ENCODE assay signal across 1 cellular context in the genomic region with DNA sequence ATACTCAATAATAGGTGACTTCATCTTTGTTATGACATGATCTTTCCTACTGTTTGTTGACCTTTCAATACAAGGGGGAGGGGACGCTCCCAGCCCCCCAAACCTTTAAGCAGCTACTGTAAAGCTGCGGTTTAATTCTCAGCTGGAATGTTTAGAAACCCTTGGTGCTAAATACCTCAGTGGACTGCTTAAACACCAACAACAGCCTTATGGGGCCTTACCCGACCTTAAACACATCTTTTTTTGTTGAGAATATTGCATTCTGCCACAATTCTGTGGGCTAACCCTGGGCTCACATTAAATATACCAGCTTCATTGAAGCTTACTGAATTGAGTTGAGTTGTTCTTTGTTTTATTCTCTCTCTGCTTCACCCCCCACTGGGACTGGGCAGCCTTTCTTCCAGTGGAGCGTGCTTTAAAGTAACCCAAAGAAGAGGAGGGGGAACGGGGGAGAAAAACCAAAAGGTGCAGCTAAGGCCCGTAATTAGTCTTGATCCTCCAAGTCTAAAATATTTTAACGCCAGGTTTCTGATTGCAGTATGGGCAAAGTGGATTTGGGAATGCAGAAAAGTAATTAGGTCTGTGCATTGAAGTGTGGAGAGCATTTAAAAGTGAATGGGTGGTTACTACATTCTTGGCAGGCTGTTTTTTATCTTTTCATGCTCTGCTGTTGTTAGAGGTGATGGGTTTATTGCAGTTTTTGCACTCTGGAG.
TF ChIP-seq lines count a peak whose summit lies in the region.

No MANE protein-coding gene starts in this region.

TF ChIP-seq in HEK293, 187 proteins besides CTCF, POLR2A, EP300 and RAD21 (continued from another document and continues in another):
- TF ChIP-seq, protein P1, sequence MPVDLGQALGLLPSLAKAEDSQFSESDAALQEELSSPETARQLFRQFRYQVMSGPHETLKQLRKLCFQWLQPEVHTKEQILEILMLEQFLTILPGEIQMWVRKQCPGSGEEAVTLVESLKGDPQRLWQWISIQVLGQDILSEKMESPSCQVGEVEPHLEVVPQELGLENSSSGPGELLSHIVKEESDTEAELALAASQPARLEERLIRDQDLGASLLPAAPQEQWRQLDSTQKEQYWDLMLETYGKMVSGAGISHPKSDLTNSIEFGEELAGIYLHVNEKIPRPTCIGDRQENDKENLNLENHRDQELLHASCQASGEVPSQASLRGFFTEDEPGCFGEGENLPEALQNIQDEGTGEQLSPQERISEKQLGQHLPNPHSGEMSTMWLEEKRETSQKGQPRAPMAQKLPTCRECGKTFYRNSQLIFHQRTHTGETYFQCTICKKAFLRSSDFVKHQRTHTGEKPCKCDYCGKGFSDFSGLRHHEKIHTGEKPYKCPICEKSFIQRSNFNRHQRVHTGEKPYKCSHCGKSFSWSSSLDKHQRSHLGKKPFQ (tag by site-specific recombination; IDR thresholded peaks at IDR 0.05) = no peak
- TF ChIP-seq ZNF221 (tag by site-specific recombination; IDR thresholded peaks at IDR 0.05; ENCODE audit: borderline replicate concordance) (no peak), YY2 (tag by site-specific recombination; IDR thresholded peaks at IDR 0.05) (no peak), ZNF571 (tag by site-specific recombination; IDR thresholded peaks at IDR 0.05) (no peak), MZF1 (tag by site-specific recombination; IDR thresholded peaks at IDR 0.05; ENCODE audit: borderline replicate concordance) (peak; percentile 64; the same call in 1 of the 2 replicates), KLF9 (tag by site-specific recombination; IDR thresholded peaks at IDR 0.05; ENCODE audit: low read depth) (no peak), ZNF239 (tag by site-specific recombination; IDR thresholded peaks at IDR 0.05) (no peak), ZNF140 (tag by site-specific recombination; IDR thresholded peaks at IDR 0.05) (no peak), ZBTB7A (tag by site-specific recombination; IDR thresholded peaks at IDR 0.05; ENCODE audit: low read depth) (no peak), ZXDB (tag by site-specific recombination; IDR thresholded peaks at IDR 0.05) (0 out of 2 replicates have a peak, but pooled peaks have one; percentile 19), ZNF792 (tag by site-specific recombination; IDR thresholded peaks at IDR 0.05) (no peak), ZNF211 (tag by site-specific recombination; IDR thresholded peaks at IDR 0.05; ENCODE audit: low read depth) (no peak), ZNF843 (tag by site-specific recombination; IDR thresholded peaks at IDR 0.05) (peak; percentile 83), ZNF747 (tag by site-specific recombination; IDR thresholded peaks at IDR 0.05) (no peak), ZNF76 (tag by site-specific recombination; IDR thresholded peaks at IDR 0.05; ENCODE audit: borderline replicate concordance, low read depth) (no peak), ZNF776 (tag by site-specific recombination; IDR thresholded peaks at IDR 0.05; ENCODE audit: borderline replicate concordance) (no peak), ZBTB20 (tag by site-specific recombination; IDR thresholded peaks at IDR 0.05) (no peak), ZNF341 (tag by site-specific recombination; IDR thresholded peaks at IDR 0.05; ENCODE audit: low read depth) (no peak), KLF7 (tag by site-specific recombination; IDR thresholded peaks at IDR 0.05; ENCODE audit: borderline replicate concordance) (no peak), ZNF266 (tag by site-specific recombination; IDR thresholded peaks at IDR 0.05; ENCODE audit: low read depth) (no peak), ZNF202 (tag by site-specific recombination; IDR thresholded peaks at IDR 0.05; ENCODE audit: borderline replicate concordance) (no peak), ZNF391 (tag by site-specific recombination; IDR thresholded peaks at IDR 0.05; ENCODE audit: borderline replicate concordance, low read depth) (no peak), ZIC2 (tag by site-specific recombination; IDR thresholded peaks at IDR 0.05) (no peak), ZNF768 (tag by site-specific recombination; IDR thresholded peaks at IDR 0.05) (no peak), HOXA7 (CRISPR knock-in tag; IDR thresholded peaks at IDR 0.05; ENCODE audit: borderline replicate concordance) (no peak), ZNF132 (tag by site-specific recombination; IDR thresholded peaks at IDR 0.05; ENCODE audit: borderline replicate concordance) (no peak), ZNF701 (tag by site-specific recombination; IDR thresholded peaks at IDR 0.05) (no peak), ZNF785 (tag by site-specific recombination; IDR thresholded peaks at IDR 0.05) (no peak), ZNF350 (tag by site-specific recombination; IDR thresholded peaks at IDR 0.05) (no peak), ZSCAN30 (tag by site-specific recombination; IDR thresholded peaks at IDR 0.05) (no peak), ZNF175 (tag by site-specific recombination; IDR thresholded peaks at IDR 0.05) (no peak), ZNF335 (tag by site-specific recombination; conservative IDR thresholded peaks at IDR 0.05) (no peak; the same call in 1 of the 2 replicates), ZNF292 (tag by site-specific recombination; IDR thresholded peaks at IDR 0.05; ENCODE audit: borderline replicate concordance, low read depth) (no peak), KLF8 (tag by site-specific recombination; IDR thresholded peaks at IDR 0.05) (no peak), ZNF555 (tag by site-specific recombination; conservative IDR thresholded peaks at IDR 0.05) (no peak), ZNF184 (tag by site-specific recombination; IDR thresholded peaks at IDR 0.05) (no peak)
- TF ChIP-seq, protein P2, sequence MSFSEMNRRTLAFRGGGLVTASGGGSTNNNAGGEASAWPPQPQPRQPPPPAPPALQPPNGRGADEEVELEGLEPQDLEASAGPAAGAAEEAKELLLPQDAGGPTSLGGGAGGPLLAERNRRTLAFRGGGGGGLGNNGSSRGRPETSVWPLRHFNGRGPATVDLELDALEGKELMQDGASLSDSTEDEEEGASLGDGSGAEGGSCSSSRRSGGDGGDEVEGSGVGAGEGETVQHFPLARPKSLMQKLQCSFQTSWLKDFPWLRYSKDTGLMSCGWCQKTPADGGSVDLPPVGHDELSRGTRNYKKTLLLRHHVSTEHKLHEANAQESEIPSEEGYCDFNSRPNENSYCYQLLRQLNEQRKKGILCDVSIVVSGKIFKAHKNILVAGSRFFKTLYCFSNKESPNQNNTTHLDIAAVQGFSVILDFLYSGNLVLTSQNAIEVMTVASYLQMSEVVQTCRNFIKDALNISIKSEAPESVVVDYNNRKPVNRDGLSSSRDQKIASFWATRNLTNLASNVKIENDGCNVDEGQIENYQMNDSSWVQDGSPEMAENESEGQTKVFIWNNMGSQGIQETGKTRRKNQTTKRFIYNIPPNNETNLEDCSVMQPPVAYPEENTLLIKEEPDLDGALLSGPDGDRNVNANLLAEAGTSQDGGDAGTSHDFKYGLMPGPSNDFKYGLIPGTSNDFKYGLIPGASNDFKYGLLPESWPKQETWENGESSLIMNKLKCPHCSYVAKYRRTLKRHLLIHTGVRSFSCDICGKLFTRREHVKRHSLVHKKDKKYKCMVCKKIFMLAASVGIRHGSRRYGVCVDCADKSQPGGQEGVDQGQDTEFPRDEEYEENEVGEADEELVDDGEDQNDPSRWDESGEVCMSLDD (tag by site-specific recombination; IDR thresholded peaks at IDR 0.05) = no peak
- TF ChIP-seq, protein P3, sequence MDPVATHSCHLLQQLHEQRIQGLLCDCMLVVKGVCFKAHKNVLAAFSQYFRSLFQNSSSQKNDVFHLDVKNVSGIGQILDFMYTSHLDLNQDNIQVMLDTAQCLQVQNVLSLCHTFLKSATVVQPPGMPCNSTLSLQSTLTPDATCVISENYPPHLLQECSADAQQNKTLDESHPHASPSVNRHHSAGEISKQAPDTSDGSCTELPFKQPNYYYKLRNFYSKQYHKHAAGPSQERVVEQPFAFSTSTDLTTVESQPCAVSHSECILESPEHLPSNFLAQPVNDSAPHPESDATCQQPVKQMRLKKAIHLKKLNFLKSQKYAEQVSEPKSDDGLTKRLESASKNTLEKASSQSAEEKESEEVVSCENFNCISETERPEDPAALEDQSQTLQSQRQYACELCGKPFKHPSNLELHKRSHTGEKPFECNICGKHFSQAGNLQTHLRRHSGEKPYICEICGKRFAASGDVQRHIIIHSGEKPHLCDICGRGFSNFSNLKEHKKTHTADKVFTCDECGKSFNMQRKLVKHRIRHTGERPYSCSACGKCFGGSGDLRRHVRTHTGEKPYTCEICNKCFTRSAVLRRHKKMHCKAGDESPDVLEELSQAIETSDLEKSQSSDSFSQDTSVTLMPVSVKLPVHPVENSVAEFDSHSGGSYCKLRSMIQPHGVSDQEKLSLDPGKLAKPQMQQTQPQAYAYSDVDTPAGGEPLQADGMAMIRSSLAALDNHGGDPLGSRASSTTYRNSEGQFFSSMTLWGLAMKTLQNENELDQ (tag by site-specific recombination; IDR thresholded peaks at IDR 0.05; ENCODE audit: low read depth) = no peak
- TF ChIP-seq, protein P4, sequence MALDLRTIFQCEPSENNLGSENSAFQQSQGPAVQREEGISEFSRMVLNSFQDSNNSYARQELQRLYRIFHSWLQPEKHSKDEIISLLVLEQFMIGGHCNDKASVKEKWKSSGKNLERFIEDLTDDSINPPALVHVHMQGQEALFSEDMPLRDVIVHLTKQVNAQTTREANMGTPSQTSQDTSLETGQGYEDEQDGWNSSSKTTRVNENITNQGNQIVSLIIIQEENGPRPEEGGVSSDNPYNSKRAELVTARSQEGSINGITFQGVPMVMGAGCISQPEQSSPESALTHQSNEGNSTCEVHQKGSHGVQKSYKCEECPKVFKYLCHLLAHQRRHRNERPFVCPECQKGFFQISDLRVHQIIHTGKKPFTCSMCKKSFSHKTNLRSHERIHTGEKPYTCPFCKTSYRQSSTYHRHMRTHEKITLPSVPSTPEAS (tag by site-specific recombination; IDR thresholded peaks at IDR 0.05) = no peak
- TF ChIP-seq, protein P5, sequence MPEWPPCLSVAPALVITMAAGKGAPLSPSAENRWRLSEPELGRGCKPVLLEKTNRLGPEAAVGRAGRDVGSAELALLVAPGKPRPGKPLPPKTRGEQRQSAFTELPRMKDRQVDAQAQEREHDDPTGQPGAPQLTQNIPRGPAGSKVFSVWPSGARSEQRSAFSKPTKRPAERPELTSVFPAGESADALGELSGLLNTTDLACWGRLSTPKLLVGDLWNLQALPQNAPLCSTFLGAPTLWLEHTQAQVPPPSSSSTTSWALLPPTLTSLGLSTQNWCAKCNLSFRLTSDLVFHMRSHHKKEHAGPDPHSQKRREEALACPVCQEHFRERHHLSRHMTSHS (tag by site-specific recombination; IDR thresholded peaks at IDR 0.05) = no peak
- TF ChIP-seq, protein P6, sequence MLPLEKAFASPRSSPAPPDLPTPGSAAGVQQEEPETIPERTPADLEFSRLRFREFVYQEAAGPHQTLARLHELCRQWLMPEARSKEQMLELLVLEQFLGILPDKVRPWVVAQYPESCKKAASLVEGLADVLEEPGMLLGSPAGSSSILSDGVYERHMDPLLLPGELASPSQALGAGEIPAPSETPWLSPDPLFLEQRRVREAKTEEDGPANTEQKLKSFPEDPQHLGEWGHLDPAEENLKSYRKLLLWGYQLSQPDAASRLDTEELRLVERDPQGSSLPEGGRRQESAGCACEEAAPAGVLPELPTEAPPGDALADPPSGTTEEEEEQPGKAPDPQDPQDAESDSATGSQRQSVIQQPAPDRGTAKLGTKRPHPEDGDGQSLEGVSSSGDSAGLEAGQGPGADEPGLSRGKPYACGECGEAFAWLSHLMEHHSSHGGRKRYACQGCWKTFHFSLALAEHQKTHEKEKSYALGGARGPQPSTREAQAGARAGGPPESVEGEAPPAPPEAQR (tag by site-specific recombination; IDR thresholded peaks at IDR 0.05) = no peak
- TF ChIP-seq, protein P7, sequence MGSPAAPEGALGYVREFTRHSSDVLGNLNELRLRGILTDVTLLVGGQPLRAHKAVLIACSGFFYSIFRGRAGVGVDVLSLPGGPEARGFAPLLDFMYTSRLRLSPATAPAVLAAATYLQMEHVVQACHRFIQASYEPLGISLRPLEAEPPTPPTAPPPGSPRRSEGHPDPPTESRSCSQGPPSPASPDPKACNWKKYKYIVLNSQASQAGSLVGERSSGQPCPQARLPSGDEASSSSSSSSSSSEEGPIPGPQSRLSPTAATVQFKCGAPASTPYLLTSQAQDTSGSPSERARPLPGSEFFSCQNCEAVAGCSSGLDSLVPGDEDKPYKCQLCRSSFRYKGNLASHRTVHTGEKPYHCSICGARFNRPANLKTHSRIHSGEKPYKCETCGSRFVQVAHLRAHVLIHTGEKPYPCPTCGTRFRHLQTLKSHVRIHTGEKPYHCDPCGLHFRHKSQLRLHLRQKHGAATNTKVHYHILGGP (tag by site-specific recombination; IDR thresholded peaks at IDR 0.05) = no peak
- TF ChIP-seq, protein P8, sequence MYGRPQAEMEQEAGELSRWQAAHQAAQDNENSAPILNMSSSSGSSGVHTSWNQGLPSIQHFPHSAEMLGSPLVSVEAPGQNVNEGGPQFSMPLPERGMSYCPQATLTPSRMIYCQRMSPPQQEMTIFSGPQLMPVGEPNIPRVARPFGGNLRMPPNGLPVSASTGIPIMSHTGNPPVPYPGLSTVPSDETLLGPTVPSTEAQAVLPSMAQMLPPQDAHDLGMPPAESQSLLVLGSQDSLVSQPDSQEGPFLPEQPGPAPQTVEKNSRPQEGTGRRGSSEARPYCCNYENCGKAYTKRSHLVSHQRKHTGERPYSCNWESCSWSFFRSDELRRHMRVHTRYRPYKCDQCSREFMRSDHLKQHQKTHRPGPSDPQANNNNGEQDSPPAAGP (tag by site-specific recombination; IDR thresholded peaks at IDR 0.05) = no peak
- TF ChIP-seq, protein P9, sequence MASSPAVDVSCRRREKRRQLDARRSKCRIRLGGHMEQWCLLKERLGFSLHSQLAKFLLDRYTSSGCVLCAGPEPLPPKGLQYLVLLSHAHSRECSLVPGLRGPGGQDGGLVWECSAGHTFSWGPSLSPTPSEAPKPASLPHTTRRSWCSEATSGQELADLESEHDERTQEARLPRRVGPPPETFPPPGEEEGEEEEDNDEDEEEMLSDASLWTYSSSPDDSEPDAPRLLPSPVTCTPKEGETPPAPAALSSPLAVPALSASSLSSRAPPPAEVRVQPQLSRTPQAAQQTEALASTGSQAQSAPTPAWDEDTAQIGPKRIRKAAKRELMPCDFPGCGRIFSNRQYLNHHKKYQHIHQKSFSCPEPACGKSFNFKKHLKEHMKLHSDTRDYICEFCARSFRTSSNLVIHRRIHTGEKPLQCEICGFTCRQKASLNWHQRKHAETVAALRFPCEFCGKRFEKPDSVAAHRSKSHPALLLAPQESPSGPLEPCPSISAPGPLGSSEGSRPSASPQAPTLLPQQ (tag by site-specific recombination; IDR thresholded peaks at IDR 0.05) = no peak
- TF ChIP-seq, protein P10, sequence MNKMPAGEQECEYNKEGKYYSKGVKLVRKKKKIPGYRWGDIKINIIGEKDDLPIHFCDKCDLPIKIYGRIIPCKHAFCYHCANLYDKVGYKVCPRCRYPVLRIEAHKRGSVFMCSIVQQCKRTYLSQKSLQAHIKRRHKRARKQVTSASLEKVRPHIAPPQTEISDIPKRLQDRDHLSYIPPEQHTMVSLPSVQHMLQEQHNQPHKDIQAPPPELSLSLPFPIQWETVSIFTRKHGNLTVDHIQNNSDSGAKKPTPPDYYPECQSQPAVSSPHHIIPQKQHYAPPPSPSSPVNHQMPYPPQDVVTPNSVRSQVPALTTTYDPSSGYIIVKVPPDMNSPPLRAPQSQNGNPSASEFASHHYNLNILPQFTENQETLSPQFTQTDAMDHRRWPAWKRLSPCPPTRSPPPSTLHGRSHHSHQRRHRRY (tag by site-specific recombination; IDR thresholded peaks at IDR 0.05) = no peak
- TF ChIP-seq, protein P11, sequence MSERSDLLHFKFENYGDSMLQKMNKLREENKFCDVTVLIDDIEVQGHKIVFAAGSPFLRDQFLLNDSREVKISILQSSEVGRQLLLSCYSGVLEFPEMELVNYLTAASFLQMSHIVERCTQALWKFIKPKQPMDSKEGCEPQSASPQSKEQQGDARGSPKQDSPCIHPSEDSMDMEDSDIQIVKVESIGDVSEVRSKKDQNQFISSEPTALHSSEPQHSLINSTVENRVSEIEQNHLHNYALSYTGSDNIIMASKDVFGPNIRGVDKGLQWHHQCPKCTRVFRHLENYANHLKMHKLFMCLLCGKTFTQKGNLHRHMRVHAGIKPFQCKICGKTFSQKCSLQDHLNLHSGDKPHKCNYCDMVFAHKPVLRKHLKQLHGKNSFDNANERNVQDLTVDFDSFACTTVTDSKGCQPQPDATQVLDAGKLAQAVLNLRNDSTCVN (tag by site-specific recombination; optimal IDR thresholded peaks at IDR 0.05) = no peak
